8 cellular contexts compared by ENCODE assay signal in the genomic region with DNA sequence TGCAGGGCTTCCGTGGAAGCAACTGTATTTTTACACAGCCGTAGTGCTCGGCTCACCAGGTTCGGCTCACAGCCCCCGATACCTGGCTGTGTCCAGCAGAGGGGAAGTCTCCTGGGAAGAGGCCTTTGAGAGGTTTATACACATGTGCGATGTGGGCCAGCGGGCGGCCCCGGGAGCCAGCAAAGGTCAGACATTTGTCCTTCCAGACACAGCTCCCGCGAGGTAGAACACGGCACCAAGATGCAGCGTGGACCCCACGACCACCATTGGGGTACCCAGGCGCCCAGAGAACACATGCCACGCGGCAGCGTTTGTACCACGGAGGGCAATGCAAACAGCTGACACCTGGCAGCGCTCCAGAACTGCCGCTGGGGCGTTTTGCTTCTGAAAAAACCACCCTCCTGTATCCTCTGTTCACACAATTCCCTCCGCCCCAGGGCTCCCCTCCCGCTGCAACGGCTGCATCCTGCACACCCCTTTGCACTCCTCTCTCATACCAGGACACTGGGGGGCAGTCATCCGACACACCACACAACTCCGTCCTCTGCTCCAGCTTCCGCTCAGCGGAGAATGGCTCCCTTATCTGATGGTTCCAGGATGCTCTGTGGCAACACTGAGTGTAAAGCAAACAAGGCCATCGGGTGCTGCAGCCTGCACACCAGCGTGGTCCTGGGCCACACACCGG.
DNase-seq lines count a peak whose midpoint lies in the region; ATAC-seq and TF ChIP-seq lines count a peak whose summit lies in the region.

No MANE protein-coding gene starts in this region.

- H2AFZ ChIP-seq in OCI-LY7 (ENCODE audit: low read length) (peak overlapping the region; percentile 88), fibroblast of lung (ENCODE audit: low read length) (peak overlapping the region; percentile 34)

- no peaks in the 10 kb centered on the region for H3K9me3 ChIP-seq in OCI-LY7 (ENCODE audit: low read length)
- H3K9me3 ChIP-seq in fibroblast of lung (ENCODE audit: control insufficient read depth, insufficient read depth, low read depth, low read length): no peaks in the 10 kb centered on the region

- TF ChIP-seq CTCF in OCI-LY7 (conservative IDR thresholded peaks at IDR 0.05; ENCODE audit: low read length) (peak; percentile 68), fibroblast of lung (conservative IDR thresholded peaks at IDR 0.05 in 1 of 2, IDR thresholded peaks at IDR 0.05 in 1 of 2; ENCODE audit: low read depth in 1 of 2, low read length in 2 of 2) (peak; percentile 59 to 72)

- DNase-seq in COLO668 (lab: John Stamatoyannopoulos, UW; ENCODE audit: unreplicated experiment): peak; percentile 90
- DNase-seq in HUDEP-2 (lab: John Stamatoyannopoulos, UW; ENCODE audit: unreplicated experiment in 76 of 76): peak in 47 of 76 experiments; percentile 3 to 54 (median 19)
- peak; percentile 72 for DNase-seq in OCI-LY7 (ENCODE audit: low spot score)
- DNase-seq in activated T-cell treated with anti-CD3 and anti-CD28 coated beads, Interleukin-2, amount 50 U/mL, for 4 hours: peak; percentile 59
- peak; percentile 84 to 94 for DNase-seq in fibroblast of lung (ENCODE audit: low read depth in 2 of 2)
- DNase-seq in natural killer cell treated with Interleukin-12 subunit alpha and Interleukin-12 subunit beta and Interleukin-15 and Interleukin-18, amount 100 ng/mL, for 72 hours (ENCODE audit: low spot score): peak; percentile 82
- DNase-seq in stimulated activated CD8-positive, alpha-beta memory T cell treated with anti-CD3 and anti-CD28 coated beads, Interleukin-7, amount 100 ng/mL, for 4 hours (ENCODE audit: low read depth in 2 of 2): peak; percentile 27 to 47

- BruUV-seq in OCI-LY7 (replicated peaks; lab: Mats Ljungman, UMichigan): no TSS peak

- H3K36me3 ChIP-seq in OCI-LY7 (ENCODE audit: insufficient read depth, low read length) (no peaks in the 10 kb centered on the region), fibroblast of lung (ENCODE audit: control insufficient read depth, insufficient read depth, low read length) (no peaks in the 10 kb centered on the region)

- CTCF ChIA-PET in OCI-LY7 (lab: Charles Lee; ENCODE audit: unreplicated experiment): interaction anchor here (0.6 to 0.9 kb wide), 3 partner anchors 8 to 387 kb away, joined by 3 read pairs; no protein-coding TSS in a partner anchor

- no peaks in the 10 kb centered on the region for H3K9me3 Mint-ChIP-seq in activated T-cell treated with anti-CD3 and anti-CD28 coated beads, Interleukin-2, amount 50 U/mL, for 4 hours
- H3K9me3 Mint-ChIP-seq in natural killer cell treated with Interleukin-12 subunit alpha and Interleukin-12 subunit beta and Interleukin-15 and Interleukin-18, amount 100 ng/mL, for 72 hours: no peaks in the 10 kb centered on the region

- H3K9me2 ChIP-seq in OCI-LY7 (ENCODE audit: insufficient read depth, low read length): no peaks in the 10 kb centered on the region

- intact Hi-C loops in OCI-LY7 (cut with micrococcal nuclease; ENCODE audit: unreplicated experiment): loop anchor here (2.0 to 5.0 kb wide), 4 partner anchors 114 to 690 kb away; no protein-coding TSS in a partner anchor

- no peaks in the 10 kb centered on the region for H3K36me3 Mint-ChIP-seq in activated T-cell treated with anti-CD3 and anti-CD28 coated beads, Interleukin-2, amount 50 U/mL, for 4 hours (ENCODE audit: insufficient read depth)
- H3K36me3 Mint-ChIP-seq in natural killer cell treated with Interleukin-12 subunit alpha and Interleukin-12 subunit beta and Interleukin-15 and Interleukin-18, amount 100 ng/mL, for 72 hours: no peaks in the 10 kb centered on the region

- peaks cover 31% of the 10 kb centered on the region for H3K4me1 Mint-ChIP-seq in activated T-cell treated with anti-CD3 and anti-CD28 coated beads, Interleukin-2, amount 50 U/mL, for 4 hours (ENCODE audit: low read depth)
- H3K4me1 Mint-ChIP-seq in natural killer cell treated with Interleukin-12 subunit alpha and Interleukin-12 subunit beta and Interleukin-15 and Interleukin-18, amount 100 ng/mL, for 72 hours (ENCODE audit: low read depth in 2 of 2): peaks cover 41 to 49% of the 10 kb centered on the region in 2 donors

- H3K4me2 ChIP-seq in OCI-LY7 (ENCODE audit: low read length): peak overlapping the region; percentile 78
- peak overlapping the region; percentile 75 for H3K4me2 ChIP-seq in fibroblast of lung (ENCODE audit: extremely low read depth, insufficient read depth, low read length)

- H4K20me1 ChIP-seq in OCI-LY7 (ENCODE audit: insufficient read depth, low read length) (no peaks in the 10 kb centered on the region), fibroblast of lung (ENCODE audit: control insufficient read depth, extremely low read depth, insufficient read depth, low read length) (no peaks in the 10 kb centered on the region)

- no peaks in the 10 kb centered on the region for H3K27me3 ChIP-seq in fibroblast of lung (ENCODE audit: control insufficient read depth, insufficient read depth, low read length)

- POLR2A ChIA-PET in OCI-LY7 (lab: Charles Lee): interaction anchor here (1.0 kb wide), 1 partner anchor 12 kb away, joined by 3 read pairs; no protein-coding TSS in a partner anchor

- H3K27me3 Mint-ChIP-seq in activated T-cell treated with anti-CD3 and anti-CD28 coated beads, Interleukin-2, amount 50 U/mL, for 4 hours (ENCODE audit: low read depth): peaks cover 26% of the 10 kb centered on the region
- H3K27me3 Mint-ChIP-seq in natural killer cell treated with Interleukin-12 subunit alpha and Interleukin-12 subunit beta and Interleukin-15 and Interleukin-18, amount 100 ng/mL, for 72 hours: peaks cover 0 to 9% of the 10 kb centered on the region in 2 donors

- H3K4me3 ChIP-seq in OCI-LY7 (ENCODE audit: low read depth, low read length, poor library complexity, severe bottlenecking): no peak overlapping the region
- no peak overlapping the region for H3K4me3 ChIP-seq in fibroblast of lung (replicated peaks in 1 of 4; ENCODE audit: control extremely low read depth in 1 of 4, insufficient read depth in 1 of 4, low read depth in 3 of 4, low read length in 4 of 4)

- H3K4me3 Mint-ChIP-seq in activated T-cell treated with anti-CD3 and anti-CD28 coated beads, Interleukin-2, amount 50 U/mL, for 4 hours: no peak overlapping the region
- peak overlapping the region; percentile 61 for H3K4me3 Mint-ChIP-seq in natural killer cell treated with Interleukin-12 subunit alpha and Interleukin-12 subunit beta and Interleukin-15 and Interleukin-18, amount 100 ng/mL, for 72 hours

- peak overlapping the region; percentile 83 for H3K27ac ChIP-seq in OCI-LY7 (ENCODE audit: low read depth, low read length, poor library complexity, severe bottlenecking)
- H3K27ac ChIP-seq in fibroblast of lung (ENCODE audit: insufficient read depth, low read length): peak overlapping the region; percentile 88

- H3K79me2 ChIP-seq in OCI-LY7 (ENCODE audit: insufficient read depth, low read depth, low read length) (no peaks in the 10 kb centered on the region), fibroblast of lung (ENCODE audit: control insufficient read depth, insufficient read depth, low read length) (no peaks in the 10 kb centered on the region)

- peaks cover 46% of the 10 kb centered on the region for H3K4me1 ChIP-seq in OCI-LY7 (ENCODE audit: insufficient read depth, low read length, poor library complexity, severe bottlenecking)
- H3K4me1 ChIP-seq in fibroblast of lung (ENCODE audit: control insufficient read depth, extremely low read depth, insufficient read depth, low read length): peaks cover 16% of the 10 kb centered on the region

- ATAC-seq in activated T-cell treated with anti-CD3 and anti-CD28 coated beads, Interleukin-2, amount 50 U/mL, for 4 hours: peak; percentile 81 to 85
- peak; percentile 91 to 92 for ATAC-seq in natural killer cell treated with Interleukin-12 subunit alpha and Interleukin-12 subunit beta and Interleukin-15 and Interleukin-18, amount 100 ng/mL, for 72 hours
- no peak for ATAC-seq in HG03460 (IDR thresholded peaks at IDR 0.05; ENCODE audit: unreplicated experiment)

- peak overlapping the region; percentile 41 for H3K9ac ChIP-seq in fibroblast of lung (ENCODE audit: insufficient read depth, low read length)

- H3K27ac Mint-ChIP-seq in natural killer cell treated with Interleukin-12 subunit alpha and Interleukin-12 subunit beta and Interleukin-15 and Interleukin-18, amount 100 ng/mL, for 72 hours: peak overlapping the region; percentile 8 to 20

Comparison
In these comparisons a context has a peak if more than half of its experiments do, and no peak if none do; other contexts are left out.
1. DNase-seq: peak in every context shown above with its lines; median percentile 90 in COLO668; 89 in fibroblast of lung; 82 in natural killer cell treated with Interleukin-12 subunit alpha and Interleukin-12 subunit beta and Interleukin-15 and Interleukin-18, amount 100 ng/mL, for 72 hours; 72 in OCI-LY7; 59 in activated T-cell treated with anti-CD3 and anti-CD28 coated beads, Interleukin-2, amount 50 U/mL, for 4 hours; 37 in stimulated activated CD8-positive, alpha-beta memory T cell treated with anti-CD3 and anti-CD28 coated beads, Interleukin-7, amount 100 ng/mL, for 4 hours; 19 in HUDEP-2.